ENCODE assay signal across 14 cellular contexts in the genomic region with DNA sequence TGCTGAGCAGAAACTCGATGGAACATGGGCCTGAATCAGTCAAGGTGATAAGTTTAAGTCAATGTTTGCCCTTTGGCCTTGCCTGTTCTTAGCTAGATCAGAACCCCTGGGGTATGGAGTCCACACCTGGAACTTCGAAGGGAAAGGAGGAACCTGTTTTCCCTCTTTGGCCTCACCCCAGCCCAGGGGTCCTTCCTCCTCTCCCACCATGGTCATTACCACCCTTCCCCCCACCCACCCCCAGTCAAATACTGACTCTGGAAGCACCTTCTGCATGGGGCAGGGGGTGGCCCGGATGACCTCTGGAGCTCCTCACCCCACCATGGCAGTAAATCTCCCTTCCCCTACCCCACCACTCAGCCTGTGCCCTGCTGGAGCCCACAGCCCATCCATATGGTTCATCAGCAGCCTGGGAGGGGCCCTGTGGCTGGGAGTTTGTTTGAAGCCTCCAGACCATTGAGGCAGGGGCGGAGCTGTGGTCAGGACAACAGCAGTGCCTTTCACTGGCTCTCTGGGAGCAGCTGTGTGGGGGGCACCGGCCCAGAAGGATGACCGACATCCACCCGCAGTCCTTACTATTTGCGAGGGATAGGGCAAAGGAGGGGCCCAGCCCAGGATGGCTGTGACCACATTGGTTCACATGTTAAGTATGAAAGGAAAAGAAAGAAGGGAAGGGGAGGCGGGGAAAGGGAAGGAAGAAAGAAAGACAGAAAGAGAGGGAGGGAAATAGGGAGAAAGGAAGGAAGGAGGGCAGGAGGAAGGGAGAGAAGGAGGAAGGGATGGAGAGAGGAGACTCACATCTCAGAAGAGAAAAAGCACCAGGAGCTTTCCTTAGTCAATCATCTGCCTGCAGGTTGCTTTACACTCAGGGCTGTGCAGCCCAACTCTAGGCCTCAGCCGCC.
DNase-seq lines count a peak whose midpoint lies in the region; ATAC-seq and TF ChIP-seq lines count a peak whose summit lies in the region.
"Had no signal": no experiment of that assay in that cellular context is flagged by ENCODE, and none has a peak within 500 bp of the region (broad histone marks: within the 10 kb centered on the region; RNA-seq: fewer than 3 reads in every experiment).

No MANE protein-coding gene starts in this region.

- peaks cover 23% of the 10 kb centered on the region for H3K36me3 Mint-ChIP-seq in nephron progenitor cell (ENCODE audit: low read depth)

- peak; percentile 41 for DNase-seq in Ammon's horn (ENCODE audit: low spot score)
- no peak for DNase-seq in OCI-LY7 (ENCODE audit: low spot score)
- peak in 3 of 5 donors; percentile 17 to 27 (median 19) for DNase-seq in heart left ventricle
- DNase-seq in nephron progenitor cell, result no peak
- DNase-seq in COLO829 (ENCODE audit: low spot score), result no peak
- DNase-seq in NCI-H146 treated with DMSO at 0.1 percent for 48 hours (lab: John Stamatoyannopoulos, UW; ENCODE audit: unreplicated experiment), result no peak
- DNase-seq: activated CD4-positive, alpha-beta T cell treated with anti-CD3 and anti-CD28 coated beads for 48 hours; activated T-cell treated with anti-CD3 and anti-CD28 coated beads for 4 hours; erythroblast; MG63; NCI-H2081 treated with DMSO at 0.1 percent for 48 hours; stimulated activated CD4-positive, alpha-beta T cell treated with anti-CD3 and anti-CD28 coated beads, Interleukin-2, amount 100 ng/mL, for 48 hours had no signal

- peaks cover 17% of the 10 kb centered on the region for H3K27me3 Mint-ChIP-seq in nephron progenitor cell (ENCODE audit: low read depth, poor library complexity)

- TF ChIP-seq POLR2A in heart left ventricle (IDR thresholded peaks at IDR 0.05), result no peak

- H3K9me2 ChIP-seq in OCI-LY7 (ENCODE audit: insufficient read depth, low read length), result no peaks in the 10 kb centered on the region

- no peaks in the 10 kb centered on the region for H3K27me3 ChIP-seq in heart left ventricle
- H3K27me3 ChIP-seq: MG63 had no signal

- peak overlapping the region; percentile 65 for H3K4me2 ChIP-seq in OCI-LY7 (ENCODE audit: low read length)

- peaks cover 79% of the 10 kb centered on the region for H3K4me1 ChIP-seq in OCI-LY7 (ENCODE audit: insufficient read depth, low read length, poor library complexity, severe bottlenecking)
- peaks cover 11 to 95% (median 60%) of the 10 kb centered on the region in 12 donors for H3K4me1 ChIP-seq in heart left ventricle

- H4K20me1 ChIP-seq in OCI-LY7 (ENCODE audit: insufficient read depth, low read length), result no peaks in the 10 kb centered on the region

- no peak overlapping the region for H2AFZ ChIP-seq in OCI-LY7 (ENCODE audit: low read length)

- POLR2A ChIA-PET in OCI-LY7 (lab: Charles Lee), result interaction anchor here (1.0 to 1.1 kb wide), 2 partner anchors 8 to 19 kb away, joined by 3 read pairs; no protein-coding TSS in a partner anchor

- H3K27ac ChIP-seq in OCI-LY7 (ENCODE audit: low read depth, low read length, poor library complexity, severe bottlenecking), result peak overlapping the region; percentile 98
- peak overlapping the region in 4 of 12 donors; percentile 20 to 96 (median 87) for H3K27ac ChIP-seq in heart left ventricle

- peaks cover 71% of the 10 kb centered on the region for H3K4me1 Mint-ChIP-seq in nephron progenitor cell

- intact Hi-C loops in OCI-LY7 (cut with micrococcal nuclease; ENCODE audit: unreplicated experiment) (loop anchor here (5.0 kb wide), 2 partner anchors 45 to 80 kb away; no protein-coding TSS in a partner anchor), heart left ventricle (cut with DNase I) (loop anchor here in 1 of 10 donors (10.0 kb wide), 1 partner anchor 58 kb away; no protein-coding TSS in a partner anchor)

- no peaks in the 10 kb centered on the region for H3K36me3 ChIP-seq in OCI-LY7 (ENCODE audit: insufficient read depth, low read length)
- peaks cover 0 to 3% (median 0%) of the 10 kb centered on the region in 9 donors for H3K36me3 ChIP-seq in heart left ventricle

- H3K4me3 ChIP-seq in OCI-LY7 (ENCODE audit: low read depth, low read length, poor library complexity, severe bottlenecking) (no peak overlapping the region), heart left ventricle (no peak overlapping the region)
- H3K4me3 ChIP-seq: MG63 had no signal

- TF ChIP-seq CTCF in OCI-LY7 (conservative IDR thresholded peaks at IDR 0.05; ENCODE audit: low read length), result no peak
- TF ChIP-seq CTCF in heart left ventricle (IDR thresholded peaks at IDR 0.05), result no peak
- TF ChIP-seq CTCF in nephron progenitor cell (IDR thresholded peaks at IDR 0.05), result no peak

- no peaks in the 10 kb centered on the region for H3K9me3 Mint-ChIP-seq in nephron progenitor cell

- CTCF ChIA-PET in OCI-LY7 (lab: Charles Lee; ENCODE audit: unreplicated experiment), result no interaction called here

- no peaks in the 10 kb centered on the region for H3K9me3 ChIP-seq in OCI-LY7 (ENCODE audit: low read length)
- no peaks in the 10 kb centered on the region for H3K9me3 ChIP-seq in heart left ventricle
- H3K9me3 ChIP-seq: MG63 had no signal

- no peak for ATAC-seq in heart left ventricle
- no peak for ATAC-seq in HG03196 (IDR thresholded peaks at IDR 0.05; ENCODE audit: unreplicated experiment)
- no peak for ATAC-seq in GM18511 (IDR thresholded peaks at IDR 0.05; ENCODE audit: unreplicated experiment)

- H3K4me3 Mint-ChIP-seq in nephron progenitor cell, result no peak overlapping the region

- BruUV-seq in OCI-LY7 (replicated peaks; lab: Mats Ljungman, UMichigan), result no TSS peak

- H3K27ac Mint-ChIP-seq in nephron progenitor cell, result peak overlapping the region; percentile 92

- 82 to 93% (median 87%) methylated on average over 10 of the region's 10 CpGs for WGBS in heart left ventricle, 4 donors

- H3K79me2 ChIP-seq in OCI-LY7 (ENCODE audit: insufficient read depth, low read depth, low read length), result no peaks in the 10 kb centered on the region

Comparison
In these comparisons a context has a peak if more than half of its experiments do, and no peak if none do; other contexts are left out.
1. DNase-seq: peak in Ammon's horn (single experiment) and heart left ventricle (3 of 5); none in OCI-LY7 (single experiment), nephron progenitor cell (single experiment), COLO829 (single experiment) and NCI-H146 treated with DMSO at 0.1 percent for 48 hours (single experiment).